Comparison of ENCODE assay signal across 11 cellular contexts in the genomic region with DNA sequence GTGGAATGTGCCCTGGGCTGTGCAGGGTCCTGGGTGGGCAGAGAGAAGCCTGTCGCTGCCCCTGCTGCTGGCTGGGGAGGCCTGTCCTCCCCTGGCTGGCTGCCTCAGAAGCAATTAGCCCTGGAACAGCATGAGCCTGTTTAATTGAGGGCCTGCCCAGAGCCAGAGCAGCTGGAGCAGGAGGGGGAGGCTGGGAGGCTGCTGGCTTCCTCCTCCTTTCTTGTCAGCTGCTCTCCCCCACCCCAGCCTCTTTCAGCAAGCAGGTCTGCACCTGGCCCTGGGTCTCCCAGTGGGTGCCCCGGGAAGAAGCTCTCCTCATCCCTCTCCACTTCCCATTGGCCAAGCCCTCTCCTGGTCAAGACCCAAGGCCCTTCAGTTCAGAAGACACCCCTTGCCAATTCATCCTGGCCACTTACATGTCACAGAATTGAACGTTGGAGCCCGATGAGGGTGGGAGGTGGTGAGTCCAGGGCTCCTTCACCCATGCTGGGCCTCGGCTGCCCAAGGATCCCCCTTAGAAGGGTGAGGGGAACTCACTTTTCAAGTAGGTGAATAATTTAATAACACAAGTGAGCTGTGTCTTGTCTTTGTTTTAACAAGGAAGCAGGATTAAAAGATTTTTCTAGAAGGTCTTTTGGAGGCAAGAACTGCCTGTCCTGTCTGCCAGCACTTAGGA. TPM values are rescaled to one million over a fixed set of nuclear protein-coding genes. Genes with fewer than 3 reads are reported as not detected.
DNase-seq lines count a peak whose midpoint lies in the region; ATAC-seq and TF ChIP-seq lines count a peak whose summit lies in the region.
"Had no signal": no experiment of that assay in that cellular context is flagged by ENCODE, and none has a peak within 500 bp of the region (broad histone marks: within the 10 kb centered on the region; RNA-seq: fewer than 3 reads in every experiment).

No MANE protein-coding gene starts in this region.

- no peak overlapping the region for H3K27ac ChIP-seq in naive thymus-derived CD4-positive, alpha-beta T cell (ENCODE audit: low read depth, low read length)
- H3K27ac ChIP-seq: parathyroid adenoma had no signal

- intact Hi-C loops in dendritic cell treated with granulocyte-macrophage colony-stimulating factor and Interleukin-4, amounts not matched to agents 40 ng/mL and 50 ng/mL, for 4 days (cut with micrococcal nuclease), result no loop called here
- intact Hi-C loops in naive thymus-derived CD4-positive, alpha-beta T cell (cut with micrococcal nuclease), result no loop called here
- intact Hi-C loops in Calu3 (cut with micrococcal nuclease; ENCODE audit: unreplicated experiment), result no loop called here

- peaks cover 26% of the 10 kb centered on the region for H3K4me1 Mint-ChIP-seq in dendritic cell treated with granulocyte-macrophage colony-stimulating factor and Interleukin-4, amounts not matched to agents 40 ng/mL and 50 ng/mL, for 4 days (ENCODE audit: low read depth)
- peaks cover 6 to 16% (median 11%) of the 10 kb centered on the region in 7 donors for H3K4me1 Mint-ChIP-seq in naive thymus-derived CD4-positive, alpha-beta T cell
- H3K4me1 Mint-ChIP-seq in Calu3 (ENCODE audit: low read depth, unreplicated experiment), result peaks cover 15% of the 10 kb centered on the region

- DNase-seq in HAP-1 (ENCODE audit: low spot score in 2 of 2), result peak; percentile 1 to 8
- peak; percentile 84 for DNase-seq in NCI-H2227 (lab: John Stamatoyannopoulos, UW; ENCODE audit: unreplicated experiment)
- peak; percentile 42 for DNase-seq in occipital lobe (lab: John Stamatoyannopoulos, UW)
- no peak for DNase-seq in NOMO-1 treated with DMSO at 0.1 percent for 48 hours (lab: John Stamatoyannopoulos, UW; ENCODE audit: unreplicated experiment)
- no peak for DNase-seq in naive thymus-derived CD4-positive, alpha-beta T cell
- DNase-seq in Calu3, result no peak
- DNase-seq: activated CD4-positive, alpha-beta memory T cell treated with anti-CD3 and anti-CD28 coated beads, Interleukin-2, amount 10 ng/mL, durations not matched to agents 7 days and 5 days; NK-92 treated with Interleukin-12 subunit alpha and Interleukin-12 subunit beta, amount 100 ng/mL, for 24 hours had no signal

- TF ChIP-seq CTCF in Calu3 (IDR thresholded peaks at IDR 0.05; ENCODE audit: unreplicated experiment), result no peak

- H3K36me3 ChIP-seq in HAP-1 (replicated peaks), result peaks cover 33% of the 10 kb centered on the region
- H3K36me3 ChIP-seq in naive thymus-derived CD4-positive, alpha-beta T cell (ENCODE audit: control insufficient read depth in 2 of 3, insufficient read depth in 3 of 3, low read length in 3 of 3), result peaks cover 11 to 44% (median 15%) of the 10 kb centered on the region in 3 experiments

- peaks cover 52% of the 10 kb centered on the region for H3K36me3 Mint-ChIP-seq in dendritic cell treated with granulocyte-macrophage colony-stimulating factor and Interleukin-4, amounts not matched to agents 40 ng/mL and 50 ng/mL, for 4 days (ENCODE audit: low read depth)
- peaks cover 0 to 12% (median 3%) of the 10 kb centered on the region in 5 donors for H3K36me3 Mint-ChIP-seq in naive thymus-derived CD4-positive, alpha-beta T cell
- peaks cover 5% of the 10 kb centered on the region for H3K36me3 Mint-ChIP-seq in Calu3 (ENCODE audit: insufficient read depth, unreplicated experiment)

- ATAC-seq in HG02870 (IDR thresholded peaks at IDR 0.05; ENCODE audit: unreplicated experiment), result no peak
- ATAC-seq in naive thymus-derived CD4-positive, alpha-beta T cell, result no peak

- H3K9me3 Mint-ChIP-seq in dendritic cell treated with granulocyte-macrophage colony-stimulating factor and Interleukin-4, amounts not matched to agents 40 ng/mL and 50 ng/mL, for 4 days, result no peaks in the 10 kb centered on the region
- no peaks in the 10 kb centered on the region for H3K9me3 Mint-ChIP-seq in naive thymus-derived CD4-positive, alpha-beta T cell
- no peaks in the 10 kb centered on the region for H3K9me3 Mint-ChIP-seq in Calu3 (ENCODE audit: low read depth, unreplicated experiment)
- H3K9me3 Mint-ChIP-seq: activated CD4-positive, alpha-beta memory T cell treated with anti-CD3 and anti-CD28 coated beads, Interleukin-2, amount 10 ng/mL, durations not matched to agents 7 days and 5 days had no signal

- H3K4me3 Mint-ChIP-seq in dendritic cell treated with granulocyte-macrophage colony-stimulating factor and Interleukin-4, amounts not matched to agents 40 ng/mL and 50 ng/mL, for 4 days, result no peak overlapping the region
- no peak overlapping the region for H3K4me3 Mint-ChIP-seq in naive thymus-derived CD4-positive, alpha-beta T cell
- no peak overlapping the region for H3K4me3 Mint-ChIP-seq in Calu3 (ENCODE audit: low read depth, unreplicated experiment)
- H3K4me3 Mint-ChIP-seq: activated CD4-positive, alpha-beta memory T cell treated with anti-CD3 and anti-CD28 coated beads, Interleukin-2, amount 10 ng/mL, durations not matched to agents 7 days and 5 days had no signal

- in situ Hi-C loops in HAP-1 (cut with MboI; ENCODE audit: low sequenced_read_pairs), result no loop called here

- H3K9me3 ChIP-seq in HAP-1, result no peaks in the 10 kb centered on the region
- no peaks in the 10 kb centered on the region for H3K9me3 ChIP-seq in naive thymus-derived CD4-positive, alpha-beta T cell (ENCODE audit: control insufficient read depth in 2 of 3, low read length in 3 of 3)

- H3K4me3 ChIP-seq in HAP-1, result no peak overlapping the region
- H3K4me3 ChIP-seq in naive thymus-derived CD4-positive, alpha-beta T cell (ENCODE audit: low read length), result no peak overlapping the region

- H3K27ac Mint-ChIP-seq in dendritic cell treated with granulocyte-macrophage colony-stimulating factor and Interleukin-4, amounts not matched to agents 40 ng/mL and 50 ng/mL, for 4 days, result peak overlapping the region; percentile 23
- H3K27ac Mint-ChIP-seq in naive thymus-derived CD4-positive, alpha-beta T cell, result peak overlapping the region in 2 of 9 donors; percentile 9 to 28
- no peak overlapping the region for H3K27ac Mint-ChIP-seq in Calu3 (ENCODE audit: unreplicated experiment)
- H3K27ac Mint-ChIP-seq: activated CD4-positive, alpha-beta memory T cell treated with anti-CD3 and anti-CD28 coated beads, Interleukin-2, amount 10 ng/mL, durations not matched to agents 7 days and 5 days had no signal

- no peaks in the 10 kb centered on the region for H3K27me3 ChIP-seq in HAP-1 (ENCODE audit: low read depth)
- H3K27me3 ChIP-seq in naive thymus-derived CD4-positive, alpha-beta T cell (ENCODE audit: control insufficient read depth in 2 of 2, insufficient read depth in 2 of 2, low read length in 2 of 2), result no peaks in the 10 kb centered on the region

- CTCF ChIA-PET in naive thymus-derived CD4-positive, alpha-beta T cell (lab: Charles Lee), result interaction anchor here (0.8 to 2.6 kb wide), 5 partner anchors 8 to 352 kb away, joined by 3 to 10 read pairs (median 5); partner anchors contain the start of gene AHCYL1
- CTCF ChIA-PET in Calu3 (lab: Charles Lee), result no interaction called here

- no peaks in the 10 kb centered on the region for H3K27me3 Mint-ChIP-seq in dendritic cell treated with granulocyte-macrophage colony-stimulating factor and Interleukin-4, amounts not matched to agents 40 ng/mL and 50 ng/mL, for 4 days
- H3K27me3 Mint-ChIP-seq in naive thymus-derived CD4-positive, alpha-beta T cell, result no peaks in the 10 kb centered on the region
- no peaks in the 10 kb centered on the region for H3K27me3 Mint-ChIP-seq in Calu3 (ENCODE audit: unreplicated experiment)
- H3K27me3 Mint-ChIP-seq: activated CD4-positive, alpha-beta memory T cell treated with anti-CD3 and anti-CD28 coated beads, Interleukin-2, amount 10 ng/mL, durations not matched to agents 7 days and 5 days had no signal

- POLR2A ChIA-PET in naive thymus-derived CD4-positive, alpha-beta T cell (lab: Charles Lee), result interaction anchor here (1.0 to 1.3 kb wide), 2 partner anchors 9 to 87 kb away, joined by 4 to 5 read pairs; no protein-coding TSS in a partner anchor

- no TSS peak for BruUV-seq in Calu3 (replicated peaks; lab: Mats Ljungman, UMichigan)

- H3K4me1 ChIP-seq in HAP-1, result no peaks in the 10 kb centered on the region
- peaks cover 0 to 10% of the 10 kb centered on the region in 2 donors for H3K4me1 ChIP-seq in naive thymus-derived CD4-positive, alpha-beta T cell (ENCODE audit: control insufficient read depth in 2 of 2, insufficient read depth in 2 of 2, low read length in 2 of 2)

RNA-seq across cellular contexts. Expression of gene AMPD2, which starts 13.2 kb away (rescaled TPM):
- total RNA-seq in occipital lobe (49.4 TPM), Calu3 (2022) (34.0 and 54.6 TPM in 2 replicates)
- total RNA-seq in naive thymus-derived CD4-positive, alpha-beta T cell, result 100 to 1,000 TPM in 3 of 5 experiments, 10 to 100 TPM in 2; 82.8 to 403 (median 119) TPM
- 10 to 100 TPM; 26.2 to 51.7 TPM for polyA plus RNA-seq in naive thymus-derived CD4-positive, alpha-beta T cell

RNA-seq across cellular contexts. Expression of gene GNAT2, which starts 13.4 kb away (rescaled TPM):
- total RNA-seq in occipital lobe (not detected), Calu3 (2022) (not detected in 2 replicates)
- under 1 TPM in 1 of 5 experiments, not detected in 4; 0.39 TPM for total RNA-seq in naive thymus-derived CD4-positive, alpha-beta T cell
- not detected for polyA plus RNA-seq in naive thymus-derived CD4-positive, alpha-beta T cell
- total RNA-seq: activated CD4-positive, alpha-beta memory T cell treated with anti-CD3 and anti-CD28 coated beads, Interleukin-2, amount 10 ng/mL, durations not matched to agents 7 days and 5 days had no signal

RNA-seq across cellular contexts. Expression of gene GSTM4, which starts 23.1 kb away (rescaled TPM):
- total RNA-seq in occipital lobe (4.7 TPM), Calu3 (2022) (12.6 and 13.6 TPM in 2 replicates)
- 10 to 100 TPM; 14.2 to 28.4 (median 16.1) TPM for total RNA-seq in naive thymus-derived CD4-positive, alpha-beta T cell
- 10 to 100 TPM in 1 of 2 donors, 1 to 10 TPM in 1; 3.1 to 15.0 TPM for polyA plus RNA-seq in naive thymus-derived CD4-positive, alpha-beta T cell

RNA-seq across cellular contexts. Expression of gene GSTM2, which starts 35.0 kb away (rescaled TPM):
- total RNA-seq in occipital lobe (9.2 TPM), Calu3 (2022) (2.5 and 3.2 TPM in 2 replicates)
- 100 to 1,000 TPM in 3 of 5 experiments, 10 to 100 TPM in 2; 52.2 to 201 (median 109) TPM for total RNA-seq in naive thymus-derived CD4-positive, alpha-beta T cell
- 10 to 100 TPM; 64.6 to 72.2 TPM for polyA plus RNA-seq in naive thymus-derived CD4-positive, alpha-beta T cell

RNA-seq across cellular contexts. Expression of gene GSTM1, which starts 54.8 kb away (rescaled TPM):
- total RNA-seq in occipital lobe, result not detected
- total RNA-seq in naive thymus-derived CD4-positive, alpha-beta T cell, result 10 to 100 TPM in 2 of 5 experiments, not detected in 3; 45.9 to 83.6 TPM
- 10 to 100 TPM in 1 of 2 donors, not detected in 1; 62.4 TPM for polyA plus RNA-seq in naive thymus-derived CD4-positive, alpha-beta T cell
- 15.4 TPM in 2 replicates for total RNA-seq in Calu3 (2022)
- total RNA-seq: activated CD4-positive, alpha-beta memory T cell treated with anti-CD3 and anti-CD28 coated beads, Interleukin-2, amount 10 ng/mL, durations not matched to agents 7 days and 5 days had no signal

Comparison
In these comparisons a context has a peak if more than half of its experiments do, and no peak if none do; other contexts are left out.
1. DNase-seq: peak in HAP-1 (2 of 2), NCI-H2227 (single experiment) and occipital lobe (single experiment); none in NOMO-1 treated with DMSO at 0.1 percent for 48 hours (single experiment), naive thymus-derived CD4-positive, alpha-beta T cell (0 of 9) and Calu3 (single experiment).